Comparison of ENCODE assay signal across 16 cellular contexts in genomic region chr18:31011455-31011854, GRCh38. TPM values are rescaled to one million over a fixed set of nuclear protein-coding genes. Genes with fewer than 3 reads are reported as not detected.
DNase-seq lines count a peak whose midpoint lies in the region; ATAC-seq, FAIRE-seq and TF ChIP-seq lines count a peak whose summit lies in the region.
"Not testable (repeated sequence)": the region's sequence is repeated elsewhere in the genome, so short reads cannot be mapped to it uniquely, and the experiment has no call there.
"Had no signal": no experiment of that assay in that cellular context is flagged by ENCODE, and none has a peak within 500 bp of the region (broad histone marks: within the 10 kb centered on the region; RNA-seq: fewer than 3 reads in every experiment).

No MANE protein-coding gene starts in this region.

- H3K4me3 ChIP-seq in LNCaP clone FGC (ENCODE audit: low read depth, low read length); RWPE2 (ENCODE audit: severe bottlenecking); brain microvascular endothelial cell (ENCODE audit: low read depth, low read length); fibroblast of pulmonary artery (replicated peaks; ENCODE audit: low read depth, low read length); left lung; skeletal muscle cell (ENCODE audit: low read depth, low read length): not testable (repeated sequence)

- intact Hi-C loops in left lung (cut with DNase I), result not testable (repeated sequence)

- ATAC-seq in RWPE2 (ENCODE audit: low read depth) (peak; percentile 100), left lung (peak; percentile 90)

- peaks cover 21% of the 10 kb centered on the region for H3K36me3 ChIP-seq in RWPE2 (ENCODE audit: low read depth)
- not testable (repeated sequence) for H3K36me3 ChIP-seq in brain microvascular endothelial cell (replicated peaks); left lung

- H3K9me3 ChIP-seq in RWPE2 (ENCODE audit: severe bottlenecking); left lung: not testable (repeated sequence)

- not testable (repeated sequence) for H3K4me1 ChIP-seq in RWPE2 (ENCODE audit: insufficient read depth, poor library complexity, severe bottlenecking); left lung

- in situ Hi-C loops in brain microvascular endothelial cell (cut with HindIII; ENCODE audit: low pct_ligation_motif_present, low sequenced_read_pairs), result not testable (repeated sequence)

- not testable (repeated sequence) for TF ChIP-seq POLR2A in H54 (IDR thresholded peaks at IDR 0.05; ENCODE audit: low read depth, low read length)

- peak; percentile 36 for FAIRE-seq in H54 (lab: Jason Lieb, UNC)

- TF ChIP-seq CTCF in LNCaP clone FGC (IDR thresholded peaks at IDR 0.05; ENCODE audit: control insufficient read depth, extremely low read depth, insufficient read depth); RWPE2 (IDR thresholded peaks at IDR 0.05; ENCODE audit: poor library complexity, severe bottlenecking); brain microvascular endothelial cell (IDR thresholded peaks at IDR 0.05; ENCODE audit: low read depth, low read length, missing control alignments); fibroblast of pulmonary artery (IDR thresholded peaks at IDR 0.05; ENCODE audit: low read length, missing control alignments); left lung (IDR thresholded peaks at IDR 0.05): not testable (repeated sequence)

- DNase-seq in A172 (ENCODE audit: low spot score) (peak; percentile 58), H54 (ENCODE audit: insufficient read length, low spot score) (peak; percentile 3), LNCaP clone FGC (ENCODE audit: low read depth) (peak; percentile 93), brain microvascular endothelial cell (peak; percentile 28), fibroblast of pulmonary artery (ENCODE audit: low read depth) (peak; percentile 81), skeletal muscle cell (ENCODE audit: low read depth) (peak; percentile 69)
- DNase-seq in RWPE2 (ENCODE audit: low spot score); left lung: not testable (repeated sequence)

- peak overlapping the region; percentile 55 for H3K27ac ChIP-seq in RWPE2 (ENCODE audit: poor library complexity, severe bottlenecking)
- not testable (repeated sequence) for H3K27ac ChIP-seq in brain microvascular endothelial cell, left lung

- H3K27me3 ChIP-seq in RWPE2 (ENCODE audit: insufficient read depth, poor library complexity, severe bottlenecking); brain microvascular endothelial cell (replicated peaks); left lung: not testable (repeated sequence)

RNA-seq across cellular contexts. Expression of gene DSC3, which starts 31.1 kb away (rescaled TPM):
- not detected in 2 replicates for total RNA-seq in A172 (2014; rRNA removed; shearing (Covaris generic))
- under 1 TPM in 1 of 2 donors, not detected in 1; 0.97 TPM for total RNA-seq in left lung
- total RNA-seq: activated CD4-positive, alpha-beta memory T cell treated with anti-CD3 and anti-CD28 coated beads for 36 hours; activated naive CD4-positive, alpha-beta T cell treated with anti-CD3 and anti-CD28 coated beads for 36 hours; activated T-helper 1 cell treated with anti-CD3 and anti-CD28 coated beads, Interleukin-12 subunit alpha, Interleukin-12 subunit beta, Interleukin-2, Interleukin-4 antibody, amounts not matched to agents 30 ng/mL and 10 ng/mL and 1 ng/mL, durations not matched to agents 14 hours and 24 hours and 36 hours; CD8-positive, alpha-beta T cell; GM23248; kidney; myocyte; T-helper 17 cell had no signal
